Comparison of ENCODE assay signal across 8 cellular contexts in genomic region chr2:132670104-132670960, GRCh38. TPM values are rescaled to one million over a fixed set of nuclear protein-coding genes. Genes with fewer than 3 reads are reported as not detected.
A peak's percentile ranks its signal among the peaks of the same experiment; 100 is the strongest.
DNase-seq lines count a peak whose midpoint lies in the region; ATAC-seq and TF ChIP-seq lines count a peak whose summit lies in the region.

Gene LYPD1 (minus strand): TSS chr2:132670205. CDS start chr2:132669932, 273 bp downstream.

- no peak for TF ChIP-seq POLR2A in HCT116 (IDR thresholded peaks at IDR 0.05; ENCODE audit: borderline replicate concordance, extremely low read depth, insufficient read depth, insufficient read length)

- ATAC-seq in HCT116 (peak; percentile 76), heart right ventricle (peak; percentile 13 to 83 (median 71)), psoas muscle (peak in 3 of 4 donors; percentile 25 to 38 (median 30)), HG02885 (IDR thresholded peaks at IDR 0.05; ENCODE audit: poor library complexity, unreplicated experiment) (no peak), HG02884 (IDR thresholded peaks at IDR 0.05; ENCODE audit: unreplicated experiment) (no peak), GM18511 (IDR thresholded peaks at IDR 0.05; ENCODE audit: unreplicated experiment) (no peak)

- H3K27ac ChIP-seq in HCT116 (ENCODE audit: low read depth, low read length): no peak within 1 kb of the TSS
- H3K27ac ChIP-seq in SK-N-SH (ENCODE audit: low read depth in 2 of 2, low read length in 1 of 2): peak within 1 kb of the TSS in 1 of 2 experiments; percentile 74; a peak in 2 of 4 replicates
- no peak within 1 kb of the TSS for H3K27ac ChIP-seq in heart right ventricle
- H3K27ac ChIP-seq in psoas muscle: no peak within 1 kb of the TSS

- CTCF ChIA-PET in HCT116 (lab: Charles Lee): no interaction called here
- CTCF ChIA-PET in SK-N-SH (lab: Yijun Ruan, JAX): interaction anchor here (0.9 to 3.0 kb wide), 6 partner anchors 19 to 501 kb away, joined by 3 to 24 read pairs (median 4); no protein-coding TSS in a partner anchor

- no peak within 1 kb of the TSS for H2AFZ ChIP-seq in HCT116 (ENCODE audit: low read depth, low read length, poor library complexity, severe bottlenecking)
- peak within 1 kb of the TSS; percentile 75 for H2AFZ ChIP-seq in SK-N-SH (ENCODE audit: low read depth)

- TF ChIP-seq CTCF in HCT116 (IDR thresholded peaks at IDR 0.05 in 2 of 3, conservative IDR thresholded peaks at IDR 0.05 in 1 of 3; ENCODE audit: borderline replicate concordance in 1 of 3, insufficient read depth in 1 of 3, low read depth in 2 of 3, low read length in 2 of 3) (no peak), SK-N-SH (IDR thresholded peaks at IDR 0.05) (no peak; the same call in 1 of the 2 replicates), heart right ventricle (IDR thresholded peaks at IDR 0.05) (peak in 1 of 9 donors; percentile 20), psoas muscle (IDR thresholded peaks at IDR 0.05) (no peak)

- TF ChIP-seq RAD21 in HCT116 (IDR thresholded peaks at IDR 0.05; ENCODE audit: low read depth) (no peak), SK-N-SH (IDR thresholded peaks at IDR 0.05; ENCODE audit: low read length) (no peak)

- H3K4me3 ChIP-seq in HCT116 (replicated peaks in 1 of 2; ENCODE audit: low read depth in 1 of 2, low read length in 2 of 2) (peak within 1 kb of the TSS; percentile 6 to 17; a peak in 2 of 4 replicates), SK-N-SH (ENCODE audit: low read depth in 2 of 2, low read length in 1 of 2) (peak within 1 kb of the TSS; percentile 49 to 76), heart right ventricle (peak within 1 kb of the TSS; percentile 40 to 63 (median 51)), psoas muscle (peak within 1 kb of the TSS; percentile 59)

- H3K79me2 ChIP-seq in HCT116 (ENCODE audit: insufficient read depth, low read length) (no peaks in the 10 kb centered on the region), SK-N-SH (ENCODE audit: insufficient read depth) (no peaks in the 10 kb centered on the region; the same call in 1 of the 2 replicates)

- H3K9me2 ChIP-seq in HCT116 (ENCODE audit: insufficient read depth) (no peaks in the 10 kb centered on the region), SK-N-SH (no peaks in the 10 kb centered on the region)

- H3K27me3 ChIP-seq in HCT116 (ENCODE audit: insufficient read depth, low read length): peaks cover 72% of the 10 kb centered on the region
- H3K27me3 ChIP-seq in SK-N-SH (ENCODE audit: insufficient read depth): no peaks in the 10 kb centered on the region
- H3K27me3 ChIP-seq in heart right ventricle: peaks cover 7 to 77% (median 57%) of the 10 kb centered on the region in 7 donors
- peaks cover 0 to 67% (median 12%) of the 10 kb centered on the region in 3 donors for H3K27me3 ChIP-seq in psoas muscle (ENCODE audit: insufficient read depth in 3 of 3, low read length in 2 of 3)

- H3F3A ChIP-seq in SK-N-SH (replicated peaks; ENCODE audit: insufficient read depth): peaks cover 12% of the 10 kb centered on the region

- POLR2A ChIA-PET in HCT116 (lab: Charles Lee): no interaction called here
- POLR2A ChIA-PET in SK-N-SH (lab: Yijun Ruan, JAX): no interaction called here

- no peak for DNase-seq in HCT116 (ENCODE audit: low read depth, low spot score)
- peak; percentile 51 for DNase-seq in SK-N-SH
- DNase-seq in heart right ventricle: peak in 1 of 2 donors; percentile 15
- DNase-seq in psoas muscle: peak; percentile 13 to 50
- DNase-seq in NCI-H187 treated with DMSO at 0.1 percent for 48 hours (lab: John Stamatoyannopoulos, UW): no peak

- H3K9ac ChIP-seq in HCT116 (ENCODE audit: low read length): no peak within 1 kb of the TSS
- H3K9ac ChIP-seq in SK-N-SH: peak within 1 kb of the TSS; percentile 55

- H3K36me3 ChIP-seq in HCT116 (ENCODE audit: control insufficient read depth in 1 of 2, insufficient read depth in 2 of 2, low read length in 2 of 2): no peaks in the 10 kb centered on the region
- peaks cover 0 to 3% of the 10 kb centered on the region in 2 experiments for H3K36me3 ChIP-seq in SK-N-SH (replicated peaks in 1 of 2; ENCODE audit: control insufficient read depth in 1 of 2, insufficient read depth in 2 of 2, low read length in 1 of 2)
- H3K36me3 ChIP-seq in heart right ventricle: no peaks in the 10 kb centered on the region
- H3K36me3 ChIP-seq in psoas muscle (ENCODE audit: insufficient read depth in 1 of 2, low read depth in 1 of 2): no peaks in the 10 kb centered on the region

- RAD21 ChIA-PET in HCT116 (lab: Charles Lee; ENCODE audit: low non-redundant PET in 1 of 2, low total read pairs in 2 of 2, uncharacterized antibody in 2 of 2, unreplicated experiment in 2 of 2): no interaction called here

- BruUV-seq in HCT116 (replicated peaks; lab: Mats Ljungman, UMichigan): no TSS peak

- intact Hi-C loops in HCT116 (cut with micrococcal nuclease) (loop anchor here (10.0 kb wide), 2 partner anchors 504 to 1174 kb away; no protein-coding TSS in a partner anchor), heart right ventricle (cut with DNase I) (no loop called here), psoas muscle (cut with DNase I) (no loop called here)

- H4K20me1 ChIP-seq in HCT116 (ENCODE audit: insufficient read depth): no peaks in the 10 kb centered on the region
- no peaks in the 10 kb centered on the region for H4K20me1 ChIP-seq in SK-N-SH (ENCODE audit: insufficient read depth)

- H3K4me1 ChIP-seq in HCT116 (ENCODE audit: control insufficient read depth in 1 of 2, insufficient read depth in 2 of 2, low read length in 2 of 2): peaks cover 10 to 18% of the 10 kb centered on the region in 2 experiments
- peaks cover 8 to 29% of the 10 kb centered on the region in 2 experiments; a peak in 2 of 4 replicates for H3K4me1 ChIP-seq in SK-N-SH (ENCODE audit: control insufficient read depth in 1 of 2, insufficient read depth in 2 of 2, low read depth in 1 of 2, low read length in 1 of 2)
- peaks cover 9 to 37% (median 24%) of the 10 kb centered on the region in 9 donors for H3K4me1 ChIP-seq in heart right ventricle
- H3K4me1 ChIP-seq in psoas muscle: peaks cover 6% of the 10 kb centered on the region

- H3K9me3 ChIP-seq in HCT116 (ENCODE audit: control insufficient read depth in 1 of 2, insufficient read depth in 1 of 2, low read depth in 1 of 2, low read length in 2 of 2) (no peaks in the 10 kb centered on the region), SK-N-SH (no peaks in the 10 kb centered on the region), heart right ventricle (no peaks in the 10 kb centered on the region), psoas muscle (no peaks in the 10 kb centered on the region)

- WGBS in SK-N-SH (ENCODE audit: low lambda C conversion rate): under 1% methylated on average over 32 of the region's 74 CpGs
- WGBS in heart right ventricle, 2 donors: 0 to 1% methylated on average over 72 to 74 of the region's 74 CpGs
- 1 to 2% (median 1%) methylated on average over 46 to 74 of the region's 74 CpGs for WGBS in psoas muscle, 3 donors

- peak within 1 kb of the TSS; percentile 47 for H3K4me2 ChIP-seq in HCT116 (ENCODE audit: low read length)
- peak within 1 kb of the TSS; percentile 95 for H3K4me2 ChIP-seq in SK-N-SH

- no peak for TF ChIP-seq EP300 in SK-N-SH (IDR thresholded peaks at IDR 0.05; ENCODE audit: borderline replicate concordance in 1 of 2, low read depth in 1 of 2, low read length in 1 of 2)

TF ChIP-seq in HCT116, 20 proteins besides CTCF, POLR2A, EP300 and RAD21 (continues in another document):
- TF ChIP-seq FOSL1 (IDR thresholded peaks at IDR 0.05; ENCODE audit: low read depth) (no peak), ELF1 (IDR thresholded peaks at IDR 0.05; ENCODE audit: borderline replicate concordance, low read depth) (no peak)

TF ChIP-seq in SK-N-SH, 30 proteins besides CTCF, POLR2A, EP300 and RAD21:
- peak; percentile 86 for TF ChIP-seq USF1 (IDR thresholded peaks at IDR 0.05; ENCODE audit: borderline replicate concordance, low read depth)
- no peak for TF ChIP-seq FOSL2 (IDR thresholded peaks at IDR 0.05; ENCODE audit: borderline replicate concordance, low read depth)
- no peak for TF ChIP-seq RFX5 (IDR thresholded peaks at IDR 0.05; ENCODE audit: low read length)
TF ChIP-seq in SK-N-SH: peak in this region for 1.

RNA-seq across cellular contexts. Expression of gene LYPD1, which starts in this region (rescaled TPM):
- total RNA-seq in HCT116 (2021; ENCODE audit: unreplicated experiment) (not detected), heart right ventricle (under 1 TPM in 8 of 10 donors, not detected in 2; 0.16 to 0.72 (median 0.39) TPM), psoas muscle (under 1 TPM in 1 of 4 donors, not detected in 3; 0.47 TPM)
- polyA plus RNA-seq in HCT116 (2012): 0.06 and 0.17 TPM in 2 replicates
- polyA plus RNA-seq in SK-N-SH (2012; rRNA removed) (4.3 and 5.4 TPM in 2 replicates), heart right ventricle (under 1 TPM in 1 of 2 donors, not detected in 1; 0.64 TPM), psoas muscle (under 1 TPM in 2 of 3 donors, not detected in 1; 0.03 to 0.04 TPM)
- 3.7 and 5.0 TPM in 2 replicates for polyA plus RNA-seq in SK-N-SH (2012; cell fraction: cytosol; rRNA removed)
- polyA plus RNA-seq in SK-N-SH (2012; cell fraction: nucleus; rRNA removed): 2.3 and 3.9 TPM in 2 replicates

Comparison
In these comparisons a context has a peak if more than half of its experiments do, and no peak if none do; other contexts are left out.
1. Peak in ATAC-seq, H3K4me3 ChIP-seq and H3K4me2 ChIP-seq in HCT116; RNA of the gene not detected or under 1 TPM.
2. Peak in ATAC-seq and H3K4me3 ChIP-seq in heart right ventricle; RNA of the gene not detected or under 1 TPM.
3. Peak in DNase-seq, ATAC-seq and H3K4me3 ChIP-seq in psoas muscle; RNA of the gene not detected or under 1 TPM.
4. H3K4me3 ChIP-seq: peak in every context shown above with its lines; median percentile 62 in SK-N-SH; 59 in psoas muscle; 51 in heart right ventricle; 12 in HCT116.